ENCODE assay signal across 2 cellular contexts in genomic region chr6:30821862-30822784, GRCh38.
TF ChIP-seq lines count a peak whose summit lies in the region.

No MANE protein-coding gene starts in this region.

TF ChIP-seq in endothelial cell of umbilical vein, 7 proteins besides CTCF, POLR2A, EP300 and RAD21 (continued from another document):
- TF ChIP-seq JUN (IDR thresholded peaks at IDR 0.05; ENCODE audit: borderline replicate concordance, insufficient read depth, insufficient read length, low read depth): no peak
- TF ChIP-seq POLR2AphosphoS5 (IDR thresholded peaks at IDR 0.05; ENCODE audit: insufficient read depth, low read depth, low read length): no peak
- TF ChIP-seq MYC (IDR thresholded peaks at IDR 0.05; ENCODE audit: low read depth, low read length): no peak
- TF ChIP-seq MAX (IDR thresholded peaks at IDR 0.05; ENCODE audit: insufficient read depth, insufficient read length): no peak
TF ChIP-seq in endothelial cell of umbilical vein: peak in this region for 0.

TF ChIP-seq in neural cell, 6 proteins besides CTCF, POLR2A, EP300 and RAD21:
- TF ChIP-seq, protein P1, sequence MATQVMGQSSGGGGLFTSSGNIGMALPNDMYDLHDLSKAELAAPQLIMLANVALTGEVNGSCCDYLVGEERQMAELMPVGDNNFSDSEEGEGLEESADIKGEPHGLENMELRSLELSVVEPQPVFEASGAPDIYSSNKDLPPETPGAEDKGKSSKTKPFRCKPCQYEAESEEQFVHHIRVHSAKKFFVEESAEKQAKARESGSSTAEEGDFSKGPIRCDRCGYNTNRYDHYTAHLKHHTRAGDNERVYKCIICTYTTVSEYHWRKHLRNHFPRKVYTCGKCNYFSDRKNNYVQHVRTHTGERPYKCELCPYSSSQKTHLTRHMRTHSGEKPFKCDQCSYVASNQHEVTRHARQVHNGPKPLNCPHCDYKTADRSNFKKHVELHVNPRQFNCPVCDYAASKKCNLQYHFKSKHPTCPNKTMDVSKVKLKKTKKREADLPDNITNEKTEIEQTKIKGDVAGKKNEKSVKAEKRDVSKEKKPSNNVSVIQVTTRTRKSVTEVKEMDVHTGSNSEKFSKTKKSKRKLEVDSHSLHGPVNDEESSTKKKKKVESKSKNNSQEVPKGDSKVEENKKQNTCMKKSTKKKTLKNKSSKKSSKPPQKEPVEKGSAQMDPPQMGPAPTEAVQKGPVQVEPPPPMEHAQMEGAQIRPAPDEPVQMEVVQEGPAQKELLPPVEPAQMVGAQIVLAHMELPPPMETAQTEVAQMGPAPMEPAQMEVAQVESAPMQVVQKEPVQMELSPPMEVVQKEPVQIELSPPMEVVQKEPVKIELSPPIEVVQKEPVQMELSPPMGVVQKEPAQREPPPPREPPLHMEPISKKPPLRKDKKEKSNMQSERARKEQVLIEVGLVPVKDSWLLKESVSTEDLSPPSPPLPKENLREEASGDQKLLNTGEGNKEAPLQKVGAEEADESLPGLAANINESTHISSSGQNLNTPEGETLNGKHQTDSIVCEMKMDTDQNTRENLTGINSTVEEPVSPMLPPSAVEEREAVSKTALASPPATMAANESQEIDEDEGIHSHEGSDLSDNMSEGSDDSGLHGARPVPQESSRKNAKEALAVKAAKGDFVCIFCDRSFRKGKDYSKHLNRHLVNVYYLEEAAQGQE (IDR thresholded peaks at IDR 0.05; ENCODE audit: borderline replicate concordance): no peak
- peak; percentile 70 for TF ChIP-seq SMC3 (conservative IDR thresholded peaks at IDR 0.05; ENCODE audit: poor library complexity)
